ENCODE assay signal across 8 cellular contexts in genomic region chr16:21365541-21365940, GRCh38.
DNase-seq lines count a peak whose midpoint lies in the region; ATAC-seq lines count a peak whose summit lies in the region.
"Not testable (repeated sequence)": the region's sequence is repeated elsewhere in the genome, so short reads cannot be mapped to it uniquely, and the experiment has no call there.

No MANE protein-coding gene starts in this region.

- not testable (repeated sequence) for H3K36me3 Mint-ChIP-seq in activated T-cell treated with anti-CD3 and anti-CD28 coated beads, Interleukin-2, amount 50 U/mL, for 72 hours (ENCODE audit: insufficient read depth in 2 of 2); stimulated activated naive B cell treated with anti-CD40 and anti-IgM and Interleukin-4, amounts not matched to agents 10 μg/mL and 1 μg/mL and 100 μg/mL, for 72 hours

- not testable (repeated sequence) for H4K20me1 ChIP-seq in BLaER1 treated with 17β-estradiol and CSF1 and Interleukin-3, amounts not matched to agents 10 nM and 100 nM; Karpas-422 (ENCODE audit: insufficient read depth, low read depth, low read length)

- H3K9ac ChIP-seq in BLaER1 treated with 17β-estradiol and CSF1 and Interleukin-3, amounts not matched to agents 10 nM and 100 nM; Karpas-422 (ENCODE audit: low read length): not testable (repeated sequence)

- not testable (repeated sequence) for H3K9me3 Mint-ChIP-seq in activated T-cell treated with anti-CD3 and anti-CD28 coated beads, Interleukin-2, amount 50 U/mL, for 72 hours; stimulated activated naive B cell treated with anti-CD40 and anti-IgM and Interleukin-4, amounts not matched to agents 10 μg/mL and 1 μg/mL and 100 μg/mL, for 72 hours

- peak overlapping the region in 1 of 11 experiments; percentile 44; a peak in 1 of 22 replicates for H3K27ac ChIP-seq in BLaER1 treated with 17β-estradiol and CSF1 and Interleukin-3, amounts not matched to agents 10 nM and 100 nM
- H3K27ac ChIP-seq in Karpas-422 (ENCODE audit: low read length): peak overlapping the region; percentile 71

- not testable (repeated sequence) for H3K27me3 ChIP-seq in BLaER1 treated with 17β-estradiol and CSF1 and Interleukin-3, amounts not matched to agents 10 nM and 100 nM; Karpas-422 (ENCODE audit: low read length)

- H3K4me3 ChIP-seq in BLaER1 treated with 17β-estradiol and CSF1 and Interleukin-3, amounts not matched to agents 10 nM and 100 nM; Karpas-422 (ENCODE audit: low read length): not testable (repeated sequence)

- not testable (repeated sequence) for H3K9me3 ChIP-seq in BLaER1 treated with 17β-estradiol and CSF1 and Interleukin-3, amounts not matched to agents 10 nM and 100 nM (replicated peaks in 1 of 11); Karpas-422 (ENCODE audit: low read length)

- peaks cover 20% of the 10 kb centered on the region for H3K27me3 Mint-ChIP-seq in activated T-cell treated with anti-CD3 and anti-CD28 coated beads, Interleukin-2, amount 50 U/mL, for 72 hours (ENCODE audit: low read depth)
- not testable (repeated sequence) for H3K27me3 Mint-ChIP-seq in stimulated activated naive B cell treated with anti-CD40 and anti-IgM and Interleukin-4, amounts not matched to agents 10 μg/mL and 1 μg/mL and 100 μg/mL, for 72 hours

- not testable (repeated sequence) for H3K27ac Mint-ChIP-seq in activated T-cell treated with anti-CD3 and anti-CD28 coated beads, Interleukin-2, amount 50 U/mL, for 72 hours
- peak overlapping the region; percentile 75 for H3K27ac Mint-ChIP-seq in stimulated activated naive B cell treated with anti-CD40 and anti-IgM and Interleukin-4, amounts not matched to agents 10 μg/mL and 1 μg/mL and 100 μg/mL, for 72 hours

- peaks cover 13% of the 10 kb centered on the region for H3K4me1 Mint-ChIP-seq in activated T-cell treated with anti-CD3 and anti-CD28 coated beads, Interleukin-2, amount 50 U/mL, for 72 hours (ENCODE audit: low read depth)
- H3K4me1 Mint-ChIP-seq in stimulated activated naive B cell treated with anti-CD40 and anti-IgM and Interleukin-4, amounts not matched to agents 10 μg/mL and 1 μg/mL and 100 μg/mL, for 72 hours: peaks cover 32 to 68% of the 10 kb centered on the region in 2 donors

- not testable (repeated sequence) for H3K79me2 ChIP-seq in Karpas-422 (ENCODE audit: low read length)

- DNase-seq in Karpas-422; activated T-cell treated with anti-CD3 and anti-CD28 coated beads, Interleukin-2, amount 50 U/mL, for 72 hours: not testable (repeated sequence)
- DNase-seq in stimulated activated naive B cell treated with anti-CD40 and anti-IgM and Interleukin-4, amounts not matched to agents 10 μg/mL and 1 μg/mL and 100 μg/mL, for 72 hours: peak; percentile 36

- not testable (repeated sequence) for H3K9me2 ChIP-seq in Karpas-422 (replicated peaks; ENCODE audit: insufficient read depth, low read length)

- H3K4me3 Mint-ChIP-seq in activated T-cell treated with anti-CD3 and anti-CD28 coated beads, Interleukin-2, amount 50 U/mL, for 72 hours: not testable (repeated sequence)
- peak overlapping the region; percentile 21 to 60 for H3K4me3 Mint-ChIP-seq in stimulated activated naive B cell treated with anti-CD40 and anti-IgM and Interleukin-4, amounts not matched to agents 10 μg/mL and 1 μg/mL and 100 μg/mL, for 72 hours

- ATAC-seq in GM18870 (IDR thresholded peaks at IDR 0.05; ENCODE audit: unreplicated experiment): peak; percentile 48
- ATAC-seq in GM21447 (IDR thresholded peaks at IDR 0.05; ENCODE audit: unreplicated experiment): peak; percentile 33
- ATAC-seq in HG02759 (IDR thresholded peaks at IDR 0.05; ENCODE audit: unreplicated experiment): peak; percentile 42
- peak; percentile 22 for ATAC-seq in HG03196 (IDR thresholded peaks at IDR 0.05; ENCODE audit: unreplicated experiment)
- peak; percentile 36 to 45 for ATAC-seq in activated T-cell treated with anti-CD3 and anti-CD28 coated beads, Interleukin-2, amount 50 U/mL, for 72 hours (replicated peaks in 1 of 2)
- peak; percentile 24 to 28 for ATAC-seq in stimulated activated naive B cell treated with anti-CD40 and anti-IgM and Interleukin-4, amounts not matched to agents 10 μg/mL and 1 μg/mL and 100 μg/mL, for 72 hours (replicated peaks)

- peak overlapping the region in 10 of 11 experiments; percentile 9 to 61 (median 38); a peak in 9 of 22 replicates for H3K4me2 ChIP-seq in BLaER1 treated with 17β-estradiol and CSF1 and Interleukin-3, amounts not matched to agents 10 nM and 100 nM
- H3K4me2 ChIP-seq in Karpas-422 (ENCODE audit: low read depth, low read length, poor library complexity, severe bottlenecking): not testable (repeated sequence)

- peaks cover 49 to 70% (median 54%) of the 10 kb centered on the region in 10 experiments for H3K4me1 ChIP-seq in BLaER1 treated with 17β-estradiol and CSF1 and Interleukin-3, amounts not matched to agents 10 nM and 100 nM
- peaks cover 58% of the 10 kb centered on the region for H3K4me1 ChIP-seq in Karpas-422 (ENCODE audit: low read length)

- H2AFZ ChIP-seq in Karpas-422 (ENCODE audit: low read length): not testable (repeated sequence)

- not testable (repeated sequence) for H3K36me3 ChIP-seq in BLaER1 treated with 17β-estradiol and CSF1 and Interleukin-3, amounts not matched to agents 10 nM and 100 nM; Karpas-422 (ENCODE audit: insufficient read depth, low read length)
